Comparison of ENCODE assay signal across 11 cellular contexts in the genomic region with DNA sequence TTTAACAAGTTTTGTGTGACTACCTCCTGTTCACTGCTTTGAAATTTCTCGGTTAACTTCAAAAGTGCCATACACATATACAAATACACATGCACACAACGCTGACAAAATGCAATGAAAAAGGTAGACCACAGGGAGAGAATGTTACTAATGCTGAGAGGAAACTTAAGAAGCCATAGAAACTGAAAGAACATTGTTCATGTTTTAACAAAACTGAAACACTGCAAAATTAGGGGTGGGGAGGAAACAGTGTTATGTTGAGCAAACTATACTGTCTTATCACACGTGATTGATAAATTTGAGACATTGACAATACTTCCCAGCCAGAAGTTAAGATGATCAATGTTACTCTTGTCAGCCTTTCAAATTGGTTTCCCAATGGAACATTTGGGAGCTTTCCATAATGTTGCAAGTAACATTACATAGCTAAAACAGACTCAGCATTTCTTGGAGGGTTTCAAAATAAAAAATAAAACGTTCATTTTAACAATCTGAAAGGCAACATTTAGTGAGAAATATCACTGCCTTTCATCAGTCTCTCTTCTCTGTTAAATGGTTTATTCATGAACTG.
DNase-seq lines count a peak whose midpoint lies in the region; ATAC-seq and TF ChIP-seq lines count a peak whose summit lies in the region.
"Had no signal": no experiment of that assay in that cellular context is flagged by ENCODE, and none has a peak within 500 bp of the region (broad histone marks: within the 10 kb centered on the region; RNA-seq: fewer than 3 reads in every experiment).

No MANE protein-coding gene starts in this region.

- DNase-seq in testis, result no peak
- no peak for DNase-seq in stimulated activated naive CD4-positive, alpha-beta T cell treated with Interleukin-2 at 50 U/mL for 16 hours (lab: John Stamatoyannopoulos, UW)
- DNase-seq in NCI-H524 (lab: John Stamatoyannopoulos, UW), result no peak
- DNase-seq in NK-92 (lab: John Stamatoyannopoulos, UW; ENCODE audit: unreplicated experiment), result no peak
- DNase-seq: activated CD8-positive, alpha-beta T cell treated with anti-CD3 and anti-CD28 coated beads for 36 hours; effector CD8-positive, alpha-beta T cell; NCI-H510A treated with DMSO at 0.1 percent for 48 hours had no signal

- no peak overlapping the region for H3K4me3 ChIP-seq in testis
- H3K4me3 ChIP-seq: SK-N-MC had no signal

- intact Hi-C loops in testis (cut with DNase I; ENCODE audit: low total_unique reads), result no loop called here

- H3K4me1 ChIP-seq in testis, result peaks cover 26% of the 10 kb centered on the region

- no peaks in the 10 kb centered on the region for H3K9me3 ChIP-seq in testis

- H3K36me3 ChIP-seq in testis (ENCODE audit: low read depth, missing control alignments), result no peaks in the 10 kb centered on the region

- no peak for TF ChIP-seq CTCF in testis (IDR thresholded peaks at IDR 0.05)

- H3K27me3 ChIP-seq in testis, result no peaks in the 10 kb centered on the region

- 50% methylated on average over 4 of the region's 4 CpGs for WGBS in testis, 2 donors

- peak overlapping the region; percentile 15 to 37 for H3K27ac ChIP-seq in testis
- H3K27ac ChIP-seq: SK-N-MC had no signal

- ATAC-seq in GM19043 (IDR thresholded peaks at IDR 0.05; ENCODE audit: low read depth, unreplicated experiment), result peak; percentile 69
- ATAC-seq in GM21737 (IDR thresholded peaks at IDR 0.05; ENCODE audit: unreplicated experiment), result peak; percentile 73
- peak; percentile 91 for ATAC-seq in HG03280 (IDR thresholded peaks at IDR 0.05; ENCODE audit: unreplicated experiment)
- ATAC-seq: activated CD8-positive, alpha-beta T cell treated with anti-CD3 and anti-CD28 coated beads for 36 hours had no signal

- TF ChIP-seq POLR2A in testis (IDR thresholded peaks at IDR 0.05), result no peak
